In genomic region chr11:17275376-17276235, GRCh38 we compare ENCODE assay signal across 8 cellular contexts. TPM values are rescaled to one million over a fixed set of nuclear protein-coding genes. Genes with fewer than 3 reads are reported as not detected.
DNase-seq lines count a peak whose midpoint lies in the region; ATAC-seq and TF ChIP-seq lines count a peak whose summit lies in the region.

No MANE protein-coding gene starts in this region.

- H3K4me3 ChIP-seq in H7 (ENCODE audit: insufficient read depth, low read depth, low read length) (peak overlapping the region; percentile 79), rectal smooth muscle tissue (ENCODE audit: low read length) (peak overlapping the region; percentile 91)

- POLR2A ChIA-PET in RWPE1 (lab: Yijun Ruan, JAX; ENCODE audit: low non-redundant PET), result no interaction called here

- CTCF ChIA-PET in RWPE1 (lab: Yijun Ruan, JAX), result interaction anchor here (1.6 kb wide), 1 partner anchor 46 kb away, joined by 5 read pairs; no protein-coding TSS in a partner anchor

- no peak for ATAC-seq in HG03565 (IDR thresholded peaks at IDR 0.05; ENCODE audit: unreplicated experiment)
- ATAC-seq in HG02852 (IDR thresholded peaks at IDR 0.05; ENCODE audit: unreplicated experiment), result no peak
- ATAC-seq in GM21423 (IDR thresholded peaks at IDR 0.05; ENCODE audit: unreplicated experiment), result no peak

- peaks cover 3% of the 10 kb centered on the region for H3K4me1 ChIP-seq in rectal smooth muscle tissue (ENCODE audit: control insufficient read depth, insufficient read depth, low read length)

- H3K9ac ChIP-seq in rectal smooth muscle tissue (ENCODE audit: low read length), result peak overlapping the region; percentile 97

- TF ChIP-seq CTCF in RWPE1 (conservative IDR thresholded peaks at IDR 0.05; ENCODE audit: low read depth), result no peak

- DNase-seq in H7 (no peak), RWPE1 (ENCODE audit: low spot score) (no peak), epithelial cell of prostate (ENCODE audit: low read depth, low spot score) (no peak), DMS79 (lab: John Stamatoyannopoulos, UW) (no peak)

- H3K27ac ChIP-seq in RWPE1 (peak overlapping the region; percentile 88), epithelial cell of prostate (peak overlapping the region; percentile 46), rectal smooth muscle tissue (ENCODE audit: low read depth, low read length) (peak overlapping the region; percentile 91)

- H3K27me3 ChIP-seq in H7 (ENCODE audit: control insufficient read depth, insufficient read depth, low read length) (peaks cover 3% of the 10 kb centered on the region), rectal smooth muscle tissue (ENCODE audit: control insufficient read depth, insufficient read depth, low read length) (no peaks in the 10 kb centered on the region)

- H3K36me3 ChIP-seq in H7 (replicated peaks; ENCODE audit: control insufficient read depth, insufficient read depth, low read length), result no peaks in the 10 kb centered on the region
- H3K36me3 ChIP-seq in rectal smooth muscle tissue (ENCODE audit: control insufficient read depth, insufficient read depth, low read length), result no peaks in the 10 kb centered on the region

RNA-seq across cellular contexts. Expression of gene NUCB2, which starts 0.9 kb away (rescaled TPM):
- total RNA-seq in H7 (2014; rRNA removed; shearing (Covaris generic)), result 4.1 and 4.9 TPM in 2 replicates
